In the genomic region with DNA sequence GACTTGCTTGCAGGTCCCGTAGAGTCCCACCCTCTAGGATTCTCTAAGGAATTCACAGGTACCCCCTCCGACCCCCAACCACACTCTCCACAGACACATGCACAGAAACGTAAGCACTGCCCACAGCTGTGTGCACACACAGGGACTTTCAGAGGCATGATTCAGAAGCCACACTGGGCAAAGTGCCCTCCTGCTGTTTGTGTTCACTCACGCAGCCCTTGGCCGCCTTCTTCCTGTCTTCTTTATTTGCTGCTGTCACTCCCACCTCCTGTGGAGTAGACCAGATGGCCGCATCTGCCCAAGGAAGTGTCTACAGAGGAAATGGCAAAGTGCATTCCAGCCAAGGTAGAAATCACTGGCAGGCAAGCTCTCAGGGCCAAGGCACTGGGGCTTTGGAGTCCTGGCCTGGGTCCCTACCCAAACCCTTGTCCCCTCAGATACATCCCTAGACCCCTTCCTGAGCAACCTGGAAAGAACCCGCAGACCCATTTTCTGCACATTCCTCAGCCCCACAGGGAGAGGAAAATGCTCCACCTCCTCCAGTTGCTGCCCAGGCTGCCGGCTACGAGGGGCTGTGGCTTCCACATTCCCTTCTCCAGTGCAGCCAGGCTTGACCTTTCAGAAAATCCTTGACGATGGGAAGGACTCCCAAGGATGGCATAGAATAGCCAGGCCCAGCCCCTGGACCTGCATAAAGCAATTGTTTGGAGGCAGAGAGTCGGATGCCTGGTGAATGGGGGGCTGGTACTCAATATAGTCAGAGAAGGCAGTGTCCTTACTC, we compare ENCODE assay signal across 8 cellular contexts. TPM values are rescaled to one million over a fixed set of nuclear protein-coding genes. Genes with fewer than 3 reads are reported as not detected.
DNase-seq lines count a peak whose midpoint lies in the region; ATAC-seq and TF ChIP-seq lines count a peak whose summit lies in the region.

No MANE protein-coding gene starts in this region.

- H3K4me2 ChIP-seq in skeletal muscle satellite cell (ENCODE audit: low read length): peak overlapping the region; percentile 34

- H3K9me3 Mint-ChIP-seq in T-helper 2 cell treated with Interferon-gamma antibody and Interleukin-4, amounts not matched to agents 5 μg/mL and 100 μg/mL, for 36 hours: no peaks in the 10 kb centered on the region

- H3K4me1 ChIP-seq in skeletal muscle satellite cell (ENCODE audit: control insufficient read depth, insufficient read depth, low read length): peaks cover 10% of the 10 kb centered on the region

- CTCF ChIA-PET in AG04450 (lab: Charles Lee): interaction anchor here (0.9 to 1.3 kb wide), 2 partner anchors 12 to 20 kb away, joined by 3 to 4 read pairs; no protein-coding TSS in a partner anchor

- H3K27me3 Mint-ChIP-seq in T-helper 2 cell treated with Interferon-gamma antibody and Interleukin-4, amounts not matched to agents 5 μg/mL and 100 μg/mL, for 36 hours (ENCODE audit: low read depth): no peaks in the 10 kb centered on the region

- no peak overlapping the region for H3K4me3 Mint-ChIP-seq in T-helper 2 cell treated with Interferon-gamma antibody and Interleukin-4, amounts not matched to agents 5 μg/mL and 100 μg/mL, for 36 hours

- H3K9me3 ChIP-seq in AG04450 (ENCODE audit: control insufficient read depth, insufficient read depth, low read length): no peaks in the 10 kb centered on the region; the same call in 1 of the 2 replicates
- no peaks in the 10 kb centered on the region for H3K9me3 ChIP-seq in skeletal muscle satellite cell (replicated peaks; ENCODE audit: low read length)

- H3K4me3 ChIP-seq in AG04450 (ENCODE audit: low read depth, low read length) (no peak overlapping the region), fibroblast of villous mesenchyme (ENCODE audit: low read depth, low read length) (no peak overlapping the region), skeletal muscle satellite cell (ENCODE audit: low read length) (no peak overlapping the region)

- ATAC-seq in GM18868 (IDR thresholded peaks at IDR 0.05; ENCODE audit: unreplicated experiment) (peak; percentile 68), GM19023 (IDR thresholded peaks at IDR 0.05; ENCODE audit: unreplicated experiment) (no peak)

- H3K36me3 Mint-ChIP-seq in T-helper 2 cell treated with Interferon-gamma antibody and Interleukin-4, amounts not matched to agents 5 μg/mL and 100 μg/mL, for 36 hours (ENCODE audit: low read depth): no peaks in the 10 kb centered on the region

- peaks cover 18% of the 10 kb centered on the region for H3K4me1 Mint-ChIP-seq in T-helper 2 cell treated with Interferon-gamma antibody and Interleukin-4, amounts not matched to agents 5 μg/mL and 100 μg/mL, for 36 hours (ENCODE audit: low read depth)

- TF ChIP-seq CTCF in AG04450 (IDR thresholded peaks at IDR 0.05; ENCODE audit: low read depth, low read length) (no peak), fibroblast of villous mesenchyme (IDR thresholded peaks at IDR 0.05; ENCODE audit: insufficient read depth, low read depth, low read length) (no peak)

- POLR2A ChIA-PET in AG04450 (lab: Yijun Ruan, JAX): interaction anchor here (0.6 kb wide), 1 partner anchor 563 kb away, joined by 3 read pairs; no protein-coding TSS in a partner anchor

- H3K27ac Mint-ChIP-seq in T-helper 2 cell treated with Interferon-gamma antibody and Interleukin-4, amounts not matched to agents 5 μg/mL and 100 μg/mL, for 36 hours: no peak overlapping the region

- no peak overlapping the region for H3K9ac ChIP-seq in skeletal muscle satellite cell (ENCODE audit: low read depth, low read length)

- H3K27ac ChIP-seq in AG04450 (ENCODE audit: low read depth, low read length): peak overlapping the region; percentile 47

- H3K36me3 ChIP-seq in skeletal muscle satellite cell (ENCODE audit: insufficient read depth, low read length): no peaks in the 10 kb centered on the region

- H3K27me3 ChIP-seq in AG04450 (ENCODE audit: control insufficient read depth, insufficient read depth, low read length) (peaks cover 3% of the 10 kb centered on the region), skeletal muscle satellite cell (ENCODE audit: control insufficient read depth, insufficient read depth, low read length) (peaks cover 3% of the 10 kb centered on the region)

- DNase-seq in AG04450 (ENCODE audit: low read depth, low spot score) (peak; percentile 85), LHCN-M2 (ENCODE audit: low read depth) (peak; percentile 99), fibroblast of villous mesenchyme (ENCODE audit: low read depth) (peak; percentile 69), NCI-H1436 treated with DMSO at 0.1 percent for 48 hours (lab: John Stamatoyannopoulos, UW) (no peak)
- peak; percentile 33 for DNase-seq in T-helper 2 cell treated with Interferon-gamma antibody and Interleukin-4, amounts not matched to agents 5 μg/mL and 100 μg/mL, for 36 hours (ENCODE audit: low spot score)

RNA-seq across cellular contexts. Expression of a gene that starts 21.6 kb away (rescaled TPM):
- not detected in 2 replicates for polyA plus RNA-seq in AG04450 (2011; rRNA removed)
- polyA minus RNA-seq in AG04450 (2011; rRNA and poly(A)+ RNA removed): not detected in 2 replicates
- total RNA-seq in LHCN-M2 (2014; rRNA removed) (0.06 TPM in 1 of 2 replicates, not detected in the other), fibroblast of villous mesenchyme (under 0.01 TPM in 1 of 2 replicates, not detected in the other)
- not detected for polyA plus RNA-seq in LHCN-M2 (2012)
- total RNA-seq in skeletal muscle satellite cell (2012; rRNA removed): not detected in 2 replicates

RNA-seq across cellular contexts. Expression of a gene that starts 49.7 kb away (rescaled TPM):
- polyA plus RNA-seq in AG04450 (2011; rRNA removed): 2.2 and 3.0 TPM in 2 replicates
- 1.1 and 2.0 TPM in 2 replicates for polyA minus RNA-seq in AG04450 (2011; rRNA and poly(A)+ RNA removed)
- total RNA-seq in LHCN-M2 (2014; rRNA removed): 12.1 and 15.1 TPM in 2 replicates
- 5.4 TPM for polyA plus RNA-seq in LHCN-M2 (2012)
- 3.0 and 5.2 TPM in 2 replicates for total RNA-seq in fibroblast of villous mesenchyme
- total RNA-seq in skeletal muscle satellite cell (2012; rRNA removed): 3.0 and 3.3 TPM in 2 replicates
